ENCODE assay signal across 1 cellular context in genomic region chr21:34592120-34592561, GRCh38.
TF ChIP-seq lines count a peak whose summit lies in the region.

No MANE protein-coding gene starts in this region.

TF ChIP-seq in K562, 482 proteins besides CTCF, POLR2A, EP300 and RAD21 (continued from another document and continues in another):
- TF ChIP-seq ZZZ3 (IDR thresholded peaks at IDR 0.05): no peak
- TF ChIP-seq MEIS2 (IDR thresholded peaks at IDR 0.05; ENCODE audit: partially characterized antibody): peak; percentile 8
- no peak for TF ChIP-seq ETV5 (CRISPR knock-in tag; IDR thresholded peaks at IDR 0.05; ENCODE audit: low read depth)
- TF ChIP-seq JUND (IDR thresholded peaks at IDR 0.05; ENCODE audit: borderline replicate concordance, low read depth, low read length): peak; percentile 26; the same call in 1 of the 2 replicates
- no peak for TF ChIP-seq JUND (tag; IDR thresholded peaks at IDR 0.05; ENCODE audit: borderline replicate concordance, low read depth, low read length)
- no peak for TF ChIP-seq ZBTB43 (CRISPR knock-in tag; IDR thresholded peaks at IDR 0.05)
- no peak for TF ChIP-seq BRF1 (IDR thresholded peaks at IDR 0.05; ENCODE audit: borderline replicate concordance, extremely low read depth, insufficient read length)
- TF ChIP-seq RBM14 (IDR thresholded peaks at IDR 0.05; ENCODE audit: borderline replicate concordance, insufficient read depth, low read depth, low read length): no peak
- TF ChIP-seq BHLHE40 (IDR thresholded peaks at IDR 0.05; ENCODE audit: low read length): 0 out of 2 replicates have a peak, but pooled peaks have one; percentile 14
- no peak for TF ChIP-seq SMC3 (conservative IDR thresholded peaks at IDR 0.05; ENCODE audit: insufficient read depth, low read depth, low read length)
- TF ChIP-seq MAFF (IDR thresholded peaks at IDR 0.05; ENCODE audit: low read length): no peak
- no peak for TF ChIP-seq CHCHD3 (CRISPR knock-in tag; IDR thresholded peaks at IDR 0.05)
- 0 out of 2 replicates have a peak, but pooled peaks have one; percentile 22 for TF ChIP-seq CTBP1 (IDR thresholded peaks at IDR 0.05; ENCODE audit: borderline replicate concordance)
- TF ChIP-seq MTA1 (IDR thresholded peaks at IDR 0.05; ENCODE audit: borderline replicate concordance): no peak
- no peak for TF ChIP-seq DNMT1 (IDR thresholded peaks at IDR 0.05)
- TF ChIP-seq KLF1 (tag; IDR thresholded peaks at IDR 0.05): no peak
- TF ChIP-seq SMARCC2 (IDR thresholded peaks at IDR 0.05; ENCODE audit: low read depth): no peak
- no peak for TF ChIP-seq ZNF146 (CRISPR knock-in tag; IDR thresholded peaks at IDR 0.05; ENCODE audit: unreplicated experiment)
- TF ChIP-seq DPF2 (IDR thresholded peaks at IDR 0.05): peak; percentile 28; the same call in 1 of the 2 replicates
- TF ChIP-seq CBX3 (IDR thresholded peaks at IDR 0.05; ENCODE audit: borderline replicate concordance in 1 of 2, low read length in 2 of 2): no peak
- TF ChIP-seq ZSCAN32 (CRISPR knock-in tag; IDR thresholded peaks at IDR 0.05): no peak
- no peak for TF ChIP-seq MXI1 (IDR thresholded peaks at IDR 0.05; ENCODE audit: low read depth, low read length)
- no peak for TF ChIP-seq HDAC2 (IDR thresholded peaks at IDR 0.05)
- TF ChIP-seq TOE1 (IDR thresholded peaks at IDR 0.05; ENCODE audit: borderline replicate concordance): no peak
- TF ChIP-seq TOE1 (CRISPR knock-in tag; IDR thresholded peaks at IDR 0.05; ENCODE audit: borderline replicate concordance, low read depth): no peak
- TF ChIP-seq KDM1A (IDR thresholded peaks at IDR 0.05): no peak
- no peak for TF ChIP-seq ZBTB7A (IDR thresholded peaks at IDR 0.05; ENCODE audit: borderline replicate concordance, control insufficient read depth, low read depth, low read length)
- no peak for TF ChIP-seq MAFK (IDR thresholded peaks at IDR 0.05; ENCODE audit: low read length)
- no peak for TF ChIP-seq BACH1 (tag; IDR thresholded peaks at IDR 0.05)
- TF ChIP-seq HDAC1 (IDR thresholded peaks at IDR 0.05): no peak
- TF ChIP-seq ZBTB9 (CRISPR knock-in tag; IDR thresholded peaks at IDR 0.05): no peak
- TF ChIP-seq NR3C1 (CRISPR knock-in tag; IDR thresholded peaks at IDR 0.05): no peak
- no peak for TF ChIP-seq ZNF57 (CRISPR knock-in tag; IDR thresholded peaks at IDR 0.05)
- no peak for TF ChIP-seq ETS2 (tag; IDR thresholded peaks at IDR 0.05; ENCODE audit: borderline replicate concordance, poor library complexity, severe bottlenecking)
- no peak for TF ChIP-seq SFPQ (IDR thresholded peaks at IDR 0.05; ENCODE audit: low read depth, low read length)
- TF ChIP-seq SNIP1 (IDR thresholded peaks at IDR 0.05; ENCODE audit: low read depth): no peak
- TF ChIP-seq KDM5B (IDR thresholded peaks at IDR 0.05; ENCODE audit: insufficient replicate concordance, low read depth, low read length): no peak
- no peak for TF ChIP-seq HMG20A (CRISPR knock-in tag; conservative IDR thresholded peaks at IDR 0.05)
- TF ChIP-seq KLF6 (CRISPR knock-in tag; IDR thresholded peaks at IDR 0.05; ENCODE audit: borderline replicate concordance): 0 out of 2 replicates have a peak, but pooled peaks have one; percentile 49
- no peak for TF ChIP-seq NBN (IDR thresholded peaks at IDR 0.05; ENCODE audit: low read depth)
- no peak for TF ChIP-seq ZNF740 (CRISPR knock-in tag; IDR thresholded peaks at IDR 0.05)
- TF ChIP-seq ZNF740 (tag; IDR thresholded peaks at IDR 0.05): no peak
- no peak for TF ChIP-seq MCM7 (IDR thresholded peaks at IDR 0.05)
- TF ChIP-seq TCF15 (CRISPR knock-in tag; IDR thresholded peaks at IDR 0.05): no peak
- TF ChIP-seq TEAD4 (IDR thresholded peaks at IDR 0.05; ENCODE audit: low read length): no peak
- no peak for TF ChIP-seq TEAD4 (CRISPR knock-in tag; IDR thresholded peaks at IDR 0.05; ENCODE audit: borderline replicate concordance)
- TF ChIP-seq LCOR (CRISPR knock-in tag; IDR thresholded peaks at IDR 0.05): no peak
- no peak for TF ChIP-seq ESRRA (IDR thresholded peaks at IDR 0.05; ENCODE audit: borderline replicate concordance, low read depth)
- TF ChIP-seq FOXJ3 (CRISPR knock-in tag; IDR thresholded peaks at IDR 0.05): no peak
- no peak for TF ChIP-seq CREBBP (IDR thresholded peaks at IDR 0.05; ENCODE audit: low read depth, low read length)
- TF ChIP-seq ZBTB8A (IDR thresholded peaks at IDR 0.05; ENCODE audit: partially characterized antibody): no peak
- no peak for TF ChIP-seq GTF2A2 (tag; IDR thresholded peaks at IDR 0.05)
- 0 out of 4 replicates have a peak, but pooled peaks of 1 of the 2 experiments have one; percentile 5 for TF ChIP-seq RCOR1 (IDR thresholded peaks at IDR 0.05; ENCODE audit: borderline replicate concordance in 1 of 2, low read depth in 2 of 2, low read length in 2 of 2)
- TF ChIP-seq ZNF764 (CRISPR knock-in tag; IDR thresholded peaks at IDR 0.05; ENCODE audit: low read depth): no peak
- no peak for TF ChIP-seq USF1 (CRISPR knock-in tag; IDR thresholded peaks at IDR 0.05)
- TF ChIP-seq FOXP4 (CRISPR knock-in tag; IDR thresholded peaks at IDR 0.05; ENCODE audit: borderline replicate concordance): no peak
- TF ChIP-seq JUNB (CRISPR knock-in tag; conservative IDR thresholded peaks at IDR 0.05): no peak
- no peak for TF ChIP-seq ZNF436 (CRISPR knock-in tag; IDR thresholded peaks at IDR 0.05)
- no peak for TF ChIP-seq NCOA1 (IDR thresholded peaks at IDR 0.05; ENCODE audit: low read depth)
- TF ChIP-seq ZNF830 (CRISPR knock-in tag; IDR thresholded peaks at IDR 0.05): no peak
- TF ChIP-seq TSHZ1 (CRISPR knock-in tag; IDR thresholded peaks at IDR 0.05): no peak
- TF ChIP-seq FOSL1 (tag; conservative IDR thresholded peaks at IDR 0.05): no peak
- no peak for TF ChIP-seq ZNF224 (CRISPR knock-in tag; IDR thresholded peaks at IDR 0.05)
- TF ChIP-seq ZMIZ1 (IDR thresholded peaks at IDR 0.05; ENCODE audit: low read depth in 2 of 2, low read length in 2 of 2): no peak
